Comparison of ENCODE assay signal across 15 cellular contexts in the genomic region with DNA sequence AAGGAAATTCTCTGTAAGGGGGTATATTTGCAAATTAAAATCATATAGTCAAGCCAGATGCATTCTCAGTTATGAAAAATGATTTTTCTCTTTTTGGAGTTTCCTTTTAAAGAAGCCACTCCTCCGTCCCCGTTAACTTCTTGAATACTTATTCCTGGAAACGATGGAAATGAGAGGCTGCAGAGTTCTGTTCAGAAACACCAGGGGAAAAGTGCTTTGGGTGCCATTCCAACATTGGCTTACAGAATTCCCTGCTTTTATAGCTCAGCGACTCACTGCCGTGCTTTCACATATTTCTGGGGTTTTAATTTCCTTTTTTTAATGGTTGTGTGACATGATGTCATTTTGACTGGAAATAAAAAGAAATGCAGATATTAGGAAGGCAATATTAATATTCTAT.
"Had no signal": no experiment of that assay in that cellular context is flagged by ENCODE, and none has a peak within 500 bp of the region (broad histone marks: within the 10 kb centered on the region; RNA-seq: fewer than 3 reads in every experiment).

No MANE protein-coding gene starts in this region.

- H3K4me3 ChIP-seq: coronary artery, gastrocnemius medialis, smooth muscle cell, suprapubic skin, transverse colon had no signal

- H3K4me3 Mint-ChIP-seq: immature natural killer cell; naive thymus-derived CD4-positive, alpha-beta T cell had no signal

- ATAC-seq: esophagus mucosa; gastrocnemius medialis; naive thymus-derived CD4-positive, alpha-beta T cell had no signal

- H3K27ac ChIP-seq: gastrocnemius medialis, neutrophil, suprapubic skin, transverse colon had no signal

- H3K4me1 Mint-ChIP-seq: immature natural killer cell; naive thymus-derived CD4-positive, alpha-beta T cell had no signal

- H3K27ac Mint-ChIP-seq: immature natural killer cell; naive thymus-derived CD4-positive, alpha-beta T cell had no signal

- H3K36me3 Mint-ChIP-seq: immature natural killer cell; naive thymus-derived CD4-positive, alpha-beta T cell had no signal

- H3K4me1 ChIP-seq: suprapubic skin, transverse colon had no signal

- H3K9me3 ChIP-seq: gastrocnemius medialis, neutrophil, suprapubic skin, transverse colon had no signal

- DNase-seq: caudate nucleus; effector CD8-positive, alpha-beta T cell; gastrocnemius medialis; immature natural killer cell; naive thymus-derived CD4-positive, alpha-beta T cell; posterior cingulate gyrus; right cardiac atrium; stimulated activated CD4-positive, alpha-beta T cell treated with anti-CD3 and anti-CD28 coated beads, Interleukin-2, amount 100 ng/mL, for 48 hours; stimulated activated naive CD4-positive, alpha-beta T cell treated with Interleukin-2 at 50 U/mL for 16 hours; transverse colon had no signal

- H3K9me3 Mint-ChIP-seq: immature natural killer cell; naive thymus-derived CD4-positive, alpha-beta T cell had no signal

- H3K27me3 ChIP-seq: gastrocnemius medialis, suprapubic skin, transverse colon had no signal

- H3K36me3 ChIP-seq: gastrocnemius medialis, neutrophil, suprapubic skin, transverse colon had no signal
